ENCODE assay signal across 15 cellular contexts in genomic region chr20:12318043-12318442, GRCh38.
A peak's percentile ranks its signal among the peaks of the same experiment; 100 is the strongest.
DNase-seq lines count a peak whose midpoint lies in the region; ATAC-seq and TF ChIP-seq lines count a peak whose summit lies in the region.
"Had no signal": no experiment of that assay in that cellular context is flagged by ENCODE, and none has a peak within 500 bp of the region (broad histone marks: within the 10 kb centered on the region; RNA-seq: fewer than 3 reads in every experiment).

No MANE protein-coding gene starts in this region.

- peak overlapping the region; percentile 78 for H2AFZ ChIP-seq in GM23338

- peak; percentile 2 for DNase-seq in GM23338 (ENCODE audit: low spot score)
- DNase-seq in hippocampal formation (lab: John Stamatoyannopoulos, UW), result peak; percentile 25 to 39
- DNase-seq in putamen (ENCODE audit: low spot score), result peak; percentile 46
- DNase-seq in spleen, result no peak
- DNase-seq in T1000 (lab: John Stamatoyannopoulos, UW), result no peak
- DNase-seq in activated T-cell treated with anti-CD3 and anti-CD28 coated beads for 4 hours, result no peak
- DNase-seq: Calu3, NCI-H1694, NCI-H2107, NCI-H345, NCI-H526 treated with DMSO at 0.1 percent for 48 hours, PC-3, Right ventricle myocardium superior had no signal

- H3K27ac ChIP-seq in GM23338 (ENCODE audit: low read depth) (no peak overlapping the region), cingulate gyrus (ENCODE audit: low read depth, low read length) (peak overlapping the region; percentile 11), spleen (no peak overlapping the region)

- WGBS in spleen, 5 donors, result 50 to 73% (median 67%) methylated on average over 5 of the region's 5 CpGs

- H4K20me1 ChIP-seq in GM23338 (replicated peaks; ENCODE audit: insufficient read depth), result no peaks in the 10 kb centered on the region

- TF ChIP-seq CTCF in GM23338 (conservative IDR thresholded peaks at IDR 0.05; ENCODE audit: low read depth in 2 of 2), result no peak
- no peak for TF ChIP-seq CTCF in spleen (IDR thresholded peaks at IDR 0.05 in 8 of 11, conservative IDR thresholded peaks at IDR 0.05 in 3 of 11)

- H3K4me1 Mint-ChIP-seq in GM23338, result peaks cover 11% of the 10 kb centered on the region; the same call in 2 of the 3 replicates

- H3K27me3 Mint-ChIP-seq in GM23338 (ENCODE audit: insufficient read depth, low read depth, poor library complexity), result no peaks in the 10 kb centered on the region

- H3K27me3 ChIP-seq in GM23338 (ENCODE audit: insufficient read depth), result no peaks in the 10 kb centered on the region
- no peaks in the 10 kb centered on the region for H3K27me3 ChIP-seq in spleen (replicated peaks in 1 of 7)

- H3K27ac Mint-ChIP-seq in GM23338, result no peak overlapping the region

- H3K9me3 Mint-ChIP-seq in GM23338, result no peaks in the 10 kb centered on the region

- no peak for TF ChIP-seq POLR2A in spleen (IDR thresholded peaks at IDR 0.05)

- H3K4me3 Mint-ChIP-seq in GM23338, result no peak overlapping the region

- H3K9me3 ChIP-seq in spleen, result no peaks in the 10 kb centered on the region

- H3K79me2 ChIP-seq in GM23338 (replicated peaks; ENCODE audit: insufficient read depth), result no peaks in the 10 kb centered on the region

- H3K4me3 ChIP-seq in GM23338 (no peak overlapping the region), spleen (no peak overlapping the region)
- H3K4me3 ChIP-seq: GM12878 had no signal

- peak; percentile 41; the same call in 2 of the 3 replicates for ATAC-seq in GM23338
- ATAC-seq: GM12878, PC-3 had no signal

- 0 out of 2 replicates have a peak, but pooled peaks cover 3% of the 10 kb centered on the region for H3K9me2 ChIP-seq in GM23338 (ENCODE audit: insufficient read depth)

- no peaks in the 10 kb centered on the region for H3F3A ChIP-seq in GM23338 (replicated peaks; ENCODE audit: low read depth)

- H3K36me3 ChIP-seq in GM23338 (ENCODE audit: insufficient read depth) (no peaks in the 10 kb centered on the region), spleen (no peaks in the 10 kb centered on the region)

- no peak overlapping the region for H3K4me2 ChIP-seq in GM23338

- H3K36me3 Mint-ChIP-seq in GM23338 (ENCODE audit: low read depth), result no peaks in the 10 kb centered on the region

- intact Hi-C loops in spleen (cut with DNase I; ENCODE audit: low total_unique reads), result no loop called here

- H3K4me1 ChIP-seq in GM23338 (ENCODE audit: insufficient read depth) (peaks cover 8% of the 10 kb centered on the region; the same call in 1 of the 2 replicates), spleen (no peaks in the 10 kb centered on the region)

TF ChIP-seq in GM23338, 12 proteins besides CTCF, POLR2A, EP300 and RAD21 (continues in another document):
- TF ChIP-seq CREB1 (CRISPR knock-in tag; IDR thresholded peaks at IDR 0.05; ENCODE audit: low read depth) (no peak), STAT1 (IDR thresholded peaks at IDR 0.05; ENCODE audit: unreplicated experiment) (no peak), ETS1 (IDR thresholded peaks at IDR 0.05) (no peak), ZNF114 (CRISPR knock-in tag; IDR thresholded peaks at IDR 0.05) (no peak), NANOG (IDR thresholded peaks at IDR 0.05; ENCODE audit: borderline replicate concordance) (no peak), JUNB (IDR thresholded peaks at IDR 0.05; ENCODE audit: unreplicated experiment) (no peak), ZNF331 (CRISPR knock-in tag; IDR thresholded peaks at IDR 0.05; ENCODE audit: low read depth) (no peak), EZH2phosphoT487 (IDR thresholded peaks at IDR 0.05; ENCODE audit: unreplicated experiment) (no peak), ZNF462 (CRISPR knock-in tag; IDR thresholded peaks at IDR 0.05) (no peak), REST (IDR thresholded peaks at IDR 0.05; ENCODE audit: unreplicated experiment) (no peak)

Comparison
In these comparisons a context has a peak if more than half of its experiments do, and no peak if none do; other contexts are left out.
1. DNase-seq: peak in GM23338 (single experiment), hippocampal formation (2 of 2) and putamen (single experiment); none in spleen (single experiment), T1000 (single experiment) and activated T-cell treated with anti-CD3 and anti-CD28 coated beads for 4 hours (single experiment).